Comparison of ENCODE assay signal across 10 cellular contexts in genomic region chr1:204523605-204524215, GRCh38. TPM values are rescaled to one million over a fixed set of nuclear protein-coding genes. Genes with fewer than 3 reads are reported as not detected.
DNase-seq lines count a peak whose midpoint lies in the region; ATAC-seq and TF ChIP-seq lines count a peak whose summit lies in the region.
"Had no signal": no experiment of that assay in that cellular context is flagged by ENCODE, and none has a peak within 500 bp of the region (broad histone marks: within the 10 kb centered on the region; RNA-seq: fewer than 3 reads in every experiment).

No MANE protein-coding gene starts in this region.

- peaks cover 67% of the 10 kb centered on the region for H3K4me1 Mint-ChIP-seq in activated naive CD8-positive, alpha-beta T cell (ENCODE audit: low read depth)
- peaks cover 29 to 80% (median 72%) of the 10 kb centered on the region in 4 donors for H3K4me1 Mint-ChIP-seq in naive thymus-derived CD8-positive, alpha-beta T cell

- H3K9me3 ChIP-seq in lower lobe of right lung = no peaks in the 10 kb centered on the region
- H3K9me3 ChIP-seq: thoracic aorta had no signal

- peaks cover 5% of the 10 kb centered on the region for H3K9me3 Mint-ChIP-seq in activated naive CD8-positive, alpha-beta T cell (ENCODE audit: low read depth)
- H3K9me3 Mint-ChIP-seq in naive thymus-derived CD8-positive, alpha-beta T cell = peaks cover 0 to 12% (median 4%) of the 10 kb centered on the region in 9 donors

- no peak for ATAC-seq in naive thymus-derived CD8-positive, alpha-beta T cell
- ATAC-seq in HG03520 (IDR thresholded peaks at IDR 0.05; ENCODE audit: unreplicated experiment) (no peak), lower lobe of right lung (no peak)

- peaks cover 22% of the 10 kb centered on the region for H3K4me1 ChIP-seq in lower lobe of right lung

- no peak overlapping the region for H3K4me3 ChIP-seq in lower lobe of right lung
- H3K4me3 ChIP-seq: thoracic aorta had no signal

- H3K27me3 ChIP-seq in lower lobe of right lung (ENCODE audit: low read depth) = no peaks in the 10 kb centered on the region

- intact Hi-C loops in lower lobe of right lung (cut with DNase I) = no loop called here

- TF ChIP-seq CTCF in lower lobe of right lung (IDR thresholded peaks at IDR 0.05) = no peak

- peak overlapping the region; percentile 84 for H3K27ac Mint-ChIP-seq in activated naive CD8-positive, alpha-beta T cell
- H3K27ac Mint-ChIP-seq in naive thymus-derived CD8-positive, alpha-beta T cell = peak overlapping the region; percentile 51 to 91 (median 84)

- POLR2A ChIA-PET in naive thymus-derived CD8-positive, alpha-beta T cell (lab: Charles Lee) = interaction anchor here (1.1 to 10.8 kb wide), 4 partner anchors 8 to 42 kb away, joined by 3 to 117 read pairs (median 24); partner anchors contain the start of gene MDM4

- in situ Hi-C loops in G401 (cut with HindIII; ENCODE audit: low sequenced_read_pairs) = no loop called here

- DNase-seq in DMS53 (lab: John Stamatoyannopoulos, UW) = peak; percentile 90
- DNase-seq in Kasumi-1 (lab: John Stamatoyannopoulos, UW) = peak; percentile 31 to 34
- no peak for DNase-seq in naive thymus-derived CD8-positive, alpha-beta T cell
- DNase-seq in G401 (ENCODE audit: low spot score) = no peak
- DNase-seq in lower lobe of right lung = no peak
- DNase-seq: activated CD8-positive, alpha-beta memory T cell treated with anti-CD3 and anti-CD28 coated beads for 24 hours; NCI-H1105 had no signal

- H3K36me3 ChIP-seq in lower lobe of right lung = peaks cover 42% of the 10 kb centered on the region

- H3K27me3 Mint-ChIP-seq in activated naive CD8-positive, alpha-beta T cell = no peaks in the 10 kb centered on the region
- no peaks in the 10 kb centered on the region for H3K27me3 Mint-ChIP-seq in naive thymus-derived CD8-positive, alpha-beta T cell

- peaks cover 19% of the 10 kb centered on the region for H3K36me3 Mint-ChIP-seq in activated naive CD8-positive, alpha-beta T cell
- H3K36me3 Mint-ChIP-seq in naive thymus-derived CD8-positive, alpha-beta T cell = peaks cover 10 to 71% (median 33%) of the 10 kb centered on the region in 3 donors

- H3K4me3 Mint-ChIP-seq in activated naive CD8-positive, alpha-beta T cell = peak overlapping the region; percentile 65
- H3K4me3 Mint-ChIP-seq in naive thymus-derived CD8-positive, alpha-beta T cell = peak overlapping the region in 9 of 10 donors; percentile 31 to 82 (median 59)

- no peak overlapping the region for H3K27ac ChIP-seq in lower lobe of right lung
- H3K27ac ChIP-seq: thoracic aorta had no signal

RNA-seq across cellular contexts. Expression of gene MDM4, which starts 7.5 kb away (rescaled TPM):
- total RNA-seq in naive thymus-derived CD8-positive, alpha-beta T cell = 100 to 1,000 TPM; 243 to 272 TPM
- 10 to 100 TPM; 10.0 to 23.1 (median 10.7) TPM for polyA plus RNA-seq in naive thymus-derived CD8-positive, alpha-beta T cell
- 6.1 and 7.7 TPM in 2 replicates for total RNA-seq in G401 (2014; rRNA removed; shearing (Covaris generic))
- total RNA-seq in lower lobe of right lung = 77.9 TPM

RNA-seq across cellular contexts. Expression of gene PIK3C2B, which starts 29.1 kb away (rescaled TPM):
- total RNA-seq in naive thymus-derived CD8-positive, alpha-beta T cell = 10 to 100 TPM; 39.5 to 40.1 TPM
- 1 to 10 TPM; 1.3 to 2.6 (median 1.8) TPM for polyA plus RNA-seq in naive thymus-derived CD8-positive, alpha-beta T cell
- total RNA-seq in G401 (2014; rRNA removed; shearing (Covaris generic)) = 22.1 and 23.6 TPM in 2 replicates
- 50.5 TPM for total RNA-seq in lower lobe of right lung

Comparison
In these comparisons a context has a peak if more than half of its experiments do, and no peak if none do; other contexts are left out.
1. DNase-seq: peak in DMS53 (single experiment) and Kasumi-1 (2 of 2); none in naive thymus-derived CD8-positive, alpha-beta T cell (0 of 10), G401 (single experiment) and lower lobe of right lung (single experiment).